Comparison of ENCODE assay signal across 11 cellular contexts in genomic region chr1:173414136-173414535, GRCh38.
A peak's percentile ranks its signal among the peaks of the same experiment; 100 is the strongest.
DNase-seq lines count a peak whose midpoint lies in the region; ATAC-seq and TF ChIP-seq lines count a peak whose summit lies in the region.
"Had no signal": no experiment of that assay in that cellular context is flagged by ENCODE, and none has a peak within 500 bp of the region (broad histone marks: within the 10 kb centered on the region; RNA-seq: fewer than 3 reads in every experiment).

No MANE protein-coding gene starts in this region.

- peaks cover 0 to 10% (median 3%) of the 10 kb centered on the region in 4 donors for H3K4me1 ChIP-seq in transverse colon
- H3K4me1 ChIP-seq: foreskin keratinocyte had no signal

- DNase-seq in SKM-1 treated with dmso at 0.1 percent for 144 hours (lab: John Stamatoyannopoulos, UW; ENCODE audit: unreplicated experiment) (peak; percentile 33), SKM-1 (lab: John Stamatoyannopoulos, UW; ENCODE audit: unreplicated experiment) (no peak), HL-60 (ENCODE audit: low read depth in 1 of 2, low spot score in 1 of 2) (peak; percentile 27 to 57), transverse colon (no peak), HCEC 1CT (no peak), iPS-NIHi7 (ENCODE audit: extremely low spot score) (no peak)
- DNase-seq in stimulated activated effector memory CD8-positive, alpha-beta T cell treated with anti-CD3 and anti-CD28 coated beads, Interleukin-12 subunit alpha, Interleukin-12 subunit beta, amount 100 ng/mL, for 72 hours (ENCODE audit: low spot score in 2 of 2): no peak
- DNase-seq: foreskin keratinocyte had no signal

- no peak for TF ChIP-seq POLR2A in transverse colon (IDR thresholded peaks at IDR 0.05)

- H3K36me3 Mint-ChIP-seq in stimulated activated effector memory CD8-positive, alpha-beta T cell treated with anti-CD3 and anti-CD28 coated beads, Interleukin-12 subunit alpha, Interleukin-12 subunit beta, amount 100 ng/mL, for 72 hours: peaks cover 13% of the 10 kb centered on the region

- TF ChIP-seq CTCF in HL-60 (IDR thresholded peaks at IDR 0.05; ENCODE audit: insufficient read depth, low read length): no peak
- no peak for TF ChIP-seq CTCF in transverse colon (IDR thresholded peaks at IDR 0.05)

- H3K27me3 ChIP-seq in HL-60 (ENCODE audit: insufficient read depth, poor library complexity, severe bottlenecking) (no peaks in the 10 kb centered on the region), transverse colon (no peaks in the 10 kb centered on the region)
- H3K27me3 ChIP-seq: foreskin keratinocyte had no signal

- H3K4me1 Mint-ChIP-seq in stimulated activated effector memory CD8-positive, alpha-beta T cell treated with anti-CD3 and anti-CD28 coated beads, Interleukin-12 subunit alpha, Interleukin-12 subunit beta, amount 100 ng/mL, for 72 hours: peaks cover 50% of the 10 kb centered on the region

- in situ Hi-C loops in transverse colon (cut with MboI; ENCODE audit: low pct_ligation_motif_present in 1 of 4, low pct_unique_long_range_greater_than_20kb in 1 of 4, low sequenced_read_pairs in 3 of 4): loop anchor here in 3 of 4 donors (10.0 to 25.0 kb wide), 2 partner anchors 669 to 677 kb away; no protein-coding TSS in a partner anchor

- no peaks in the 10 kb centered on the region for H3K36me3 ChIP-seq in transverse colon

- intact Hi-C loops in transverse colon (cut with DNase I; ENCODE audit: low total_unique reads): no loop called here

- H3K9me3 Mint-ChIP-seq in stimulated activated effector memory CD8-positive, alpha-beta T cell treated with anti-CD3 and anti-CD28 coated beads, Interleukin-12 subunit alpha, Interleukin-12 subunit beta, amount 100 ng/mL, for 72 hours: no peaks in the 10 kb centered on the region

- no peaks in the 10 kb centered on the region for H3K9me3 ChIP-seq in transverse colon

- H3K27ac ChIP-seq in HL-60 (replicated peaks) (no peak overlapping the region), transverse colon (no peak overlapping the region)
- H3K27ac ChIP-seq: foreskin keratinocyte, KMS-11 had no signal

- peak; percentile 35 for ATAC-seq in HG02759 (IDR thresholded peaks at IDR 0.05; ENCODE audit: unreplicated experiment)
- no peak for ATAC-seq in stimulated activated effector memory CD8-positive, alpha-beta T cell treated with anti-CD3 and anti-CD28 coated beads, Interleukin-12 subunit alpha, Interleukin-12 subunit beta, amount 100 ng/mL, for 72 hours
- ATAC-seq: foreskin keratinocyte, Panc1 had no signal

- WGBS in transverse colon (ENCODE audit: low coverage in 1 of 2), 2 donors: 39 to 61% methylated on average over 2 to 3 of the region's 3 CpGs

- no peak overlapping the region for H3K4me3 Mint-ChIP-seq in stimulated activated effector memory CD8-positive, alpha-beta T cell treated with anti-CD3 and anti-CD28 coated beads, Interleukin-12 subunit alpha, Interleukin-12 subunit beta, amount 100 ng/mL, for 72 hours

- H3K27ac Mint-ChIP-seq in stimulated activated effector memory CD8-positive, alpha-beta T cell treated with anti-CD3 and anti-CD28 coated beads, Interleukin-12 subunit alpha, Interleukin-12 subunit beta, amount 100 ng/mL, for 72 hours: peak overlapping the region; percentile 26

- no peak for TF ChIP-seq EP300 in transverse colon (IDR thresholded peaks at IDR 0.05; ENCODE audit: low read depth)

- H3K4me3 ChIP-seq in HL-60 (replicated peaks; ENCODE audit: insufficient read depth, low read length) (no peak overlapping the region), transverse colon (no peak overlapping the region)

Comparison
In these comparisons a context has a peak if more than half of its experiments do, and no peak if none do; other contexts are left out.
1. DNase-seq: peak in SKM-1 treated with dmso at 0.1 percent for 144 hours (single experiment) and HL-60 (2 of 2); none in SKM-1 (single experiment), stimulated activated effector memory CD8-positive, alpha-beta T cell treated with anti-CD3 and anti-CD28 coated beads, Interleukin-12 subunit alpha, Interleukin-12 subunit beta, amount 100 ng/mL, for 72 hours (0 of 2), transverse colon (single experiment), HCEC 1CT (single experiment) and iPS-NIHi7 (single experiment).